ENCODE assay signal across 8 cellular contexts in the genomic region with DNA sequence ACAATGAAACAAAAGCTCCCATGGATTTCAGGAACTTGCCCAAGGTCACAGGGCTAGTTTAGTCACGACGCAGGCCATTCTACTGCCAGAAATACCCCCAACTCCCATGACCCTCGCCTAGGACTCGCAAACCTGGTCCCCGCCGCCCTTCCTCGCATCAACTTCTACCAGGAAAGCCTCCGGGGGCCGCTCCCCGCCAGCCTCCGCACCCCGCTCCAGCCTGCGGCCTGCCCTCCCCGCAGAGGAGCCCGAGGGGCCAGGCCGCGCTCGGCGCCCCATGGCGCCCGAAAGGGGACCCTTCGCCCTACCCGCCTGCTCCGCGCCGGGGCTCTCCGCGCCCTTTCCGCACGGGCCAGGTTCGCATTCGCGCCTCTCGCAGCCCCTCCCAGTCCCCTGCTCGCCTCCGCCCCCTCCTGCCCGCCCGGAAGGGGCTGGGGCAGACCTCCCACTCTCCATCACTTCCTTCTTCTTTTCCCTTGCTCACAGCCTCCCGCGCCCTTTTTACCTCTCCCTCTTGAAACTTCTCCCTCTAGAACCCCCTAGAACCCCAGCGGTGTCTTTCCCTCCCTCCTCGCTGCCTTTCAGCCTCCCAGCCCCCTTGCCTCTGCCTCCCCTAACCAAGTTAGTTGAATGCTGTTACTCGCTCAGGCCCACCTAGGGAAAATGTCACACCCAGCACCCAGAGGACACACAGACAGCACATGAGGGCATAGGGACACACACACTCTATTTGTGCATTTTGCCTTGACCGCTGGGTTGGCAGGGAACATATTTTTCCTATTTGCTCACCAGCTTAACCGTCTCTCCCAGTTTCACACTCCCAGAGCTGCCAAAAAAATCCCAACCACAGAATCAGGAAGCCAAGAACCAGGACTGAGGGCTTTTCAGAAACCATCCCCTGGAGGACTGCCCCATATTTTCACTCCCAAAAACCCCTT. TPM values are rescaled to one million over a fixed set of nuclear protein-coding genes. Genes with fewer than 3 reads are reported as not detected.
A peak's percentile ranks its signal among the peaks of the same experiment; 100 is the strongest.
DNase-seq lines count a peak whose midpoint lies in the region; ATAC-seq and TF ChIP-seq lines count a peak whose summit lies in the region.

A gene (minus strand): TSS at position 368 of the 938 bp plus-strand sequence. CDS start 949 bp downstream, outside the sequence.

- in situ Hi-C loops in GM13976 (cut with MboI; ENCODE audit: low sequenced_read_pairs, unreplicated experiment) = no loop called here

- DNase-seq in GM13976 (ENCODE audit: low spot score) = peak; percentile 86
- DNase-seq in NCI-H2029 treated with DMSO at 0.1 percent for 48 hours (lab: John Stamatoyannopoulos, UW) = peak; percentile 15
- peak; percentile 87 for DNase-seq in activated CD4-positive, alpha-beta memory T cell treated with anti-CD3 and anti-CD28 coated beads for 36 hours
- DNase-seq in lung microvascular endothelial cell (ENCODE audit: low read depth in 2 of 2) = peak; percentile 45 to 91
- DNase-seq in stimulated activated CD4-positive, alpha-beta T cell treated with anti-CD3 and anti-CD28 coated beads, TNF-alpha, amount 100 ng/mL, for 48 hours (ENCODE audit: low read depth in 3 of 3) = peak; percentile 64 to 85 (median 72)
- no peak for DNase-seq in NCI-H187 treated with DMSO at 0.1 percent for 48 hours (lab: John Stamatoyannopoulos, UW)

- H3K4me3 ChIP-seq in ectodermal cell (ENCODE audit: insufficient read depth, low read depth, low read length) = peak within 1 kb of the TSS; percentile 42

- no peaks in the 10 kb centered on the region for H3K9me3 Mint-ChIP-seq in activated CD4-positive, alpha-beta memory T cell treated with anti-CD3 and anti-CD28 coated beads for 36 hours

- CTCF ChIA-PET in activated CD4-positive, alpha-beta memory T cell treated with anti-CD3 and anti-CD28 coated beads for 36 hours (lab: Charles Lee) = interaction anchor here (0.7 to 7.8 kb wide), 12 partner anchors 21 to 374 kb away, joined by 3 to 57 read pairs (median 4); a partner anchor contains a TSS

- H3K9me3 ChIP-seq in ectodermal cell (ENCODE audit: control insufficient read depth, low read length) = no peaks in the 10 kb centered on the region

- peak; percentile 60 for ATAC-seq in HG02678 (IDR thresholded peaks at IDR 0.05; ENCODE audit: unreplicated experiment)

- POLR2A ChIA-PET in activated CD4-positive, alpha-beta memory T cell treated with anti-CD3 and anti-CD28 coated beads for 36 hours (lab: Charles Lee) = interaction anchor here (0.7 to 3.5 kb wide), 7 partner anchors 21 to 240 kb away, joined by 3 to 28 read pairs (median 3); a partner anchor contains a TSS

- no peaks in the 10 kb centered on the region for H3K27me3 Mint-ChIP-seq in activated CD4-positive, alpha-beta memory T cell treated with anti-CD3 and anti-CD28 coated beads for 36 hours

- intact Hi-C loops in activated CD4-positive, alpha-beta memory T cell treated with anti-CD3 and anti-CD28 coated beads for 36 hours (cut with micrococcal nuclease) = loop anchor here (1.0 to 10.0 kb wide), 3 partner anchors 92 to 1718 kb away; a partner anchor contains a TSS

- H3K36me3 ChIP-seq in ectodermal cell (ENCODE audit: control insufficient read depth, insufficient read depth, low read length) = no peaks in the 10 kb centered on the region

- H3K4me3 Mint-ChIP-seq in activated CD4-positive, alpha-beta memory T cell treated with anti-CD3 and anti-CD28 coated beads for 36 hours = peak within 1 kb of the TSS; percentile 96

- H3K4me1 ChIP-seq in ectodermal cell (ENCODE audit: control insufficient read depth, insufficient read depth, low read length) = peaks cover 4% of the 10 kb centered on the region

- no peak for TF ChIP-seq CTCF in GM13976 (IDR thresholded peaks at IDR 0.05; ENCODE audit: borderline replicate concordance, control extremely low read depth, extremely low read depth, insufficient read depth, missing control alignments)

- no peak within 1 kb of the TSS for H3K27ac ChIP-seq in ectodermal cell (ENCODE audit: insufficient read depth, low read depth, low read length, poor library complexity, severe bottlenecking)

- peaks cover 43% of the 10 kb centered on the region for H3K36me3 Mint-ChIP-seq in activated CD4-positive, alpha-beta memory T cell treated with anti-CD3 and anti-CD28 coated beads for 36 hours

- peak within 1 kb of the TSS; percentile 92 for H3K27ac Mint-ChIP-seq in activated CD4-positive, alpha-beta memory T cell treated with anti-CD3 and anti-CD28 coated beads for 36 hours

- WGBS in ectodermal cell, 2 experiments = 9% methylated on average over 45 of the region's 45 CpGs

- peaks cover 41% of the 10 kb centered on the region for H3K4me1 Mint-ChIP-seq in activated CD4-positive, alpha-beta memory T cell treated with anti-CD3 and anti-CD28 coated beads for 36 hours (ENCODE audit: low read depth)

- peaks cover 26% of the 10 kb centered on the region for H3K27me3 ChIP-seq in ectodermal cell (ENCODE audit: control insufficient read depth, insufficient read depth, low read length, poor library complexity, severe bottlenecking)

RNA-seq across cellular contexts. Expression of the gene that starts here (rescaled TPM):
- total RNA-seq in activated CD4-positive, alpha-beta memory T cell treated with anti-CD3 and anti-CD28 coated beads for 36 hours = 100 to 1,000 TPM; 170 to 186 TPM
- polyA plus RNA-seq in ectodermal cell (2013, experiment 1 of 4) = 17.3 TPM
- polyA plus RNA-seq in ectodermal cell (2013, experiment 2 of 4) = 16.3 TPM
- polyA plus RNA-seq in ectodermal cell (2013, experiment 3 of 4) = 10.4 TPM
- 11.9 TPM for polyA plus RNA-seq in ectodermal cell (2013, experiment 4 of 4)
- total RNA-seq in lung microvascular endothelial cell = 19.4 and 38.7 TPM in 2 replicates
